In the genomic region with DNA sequence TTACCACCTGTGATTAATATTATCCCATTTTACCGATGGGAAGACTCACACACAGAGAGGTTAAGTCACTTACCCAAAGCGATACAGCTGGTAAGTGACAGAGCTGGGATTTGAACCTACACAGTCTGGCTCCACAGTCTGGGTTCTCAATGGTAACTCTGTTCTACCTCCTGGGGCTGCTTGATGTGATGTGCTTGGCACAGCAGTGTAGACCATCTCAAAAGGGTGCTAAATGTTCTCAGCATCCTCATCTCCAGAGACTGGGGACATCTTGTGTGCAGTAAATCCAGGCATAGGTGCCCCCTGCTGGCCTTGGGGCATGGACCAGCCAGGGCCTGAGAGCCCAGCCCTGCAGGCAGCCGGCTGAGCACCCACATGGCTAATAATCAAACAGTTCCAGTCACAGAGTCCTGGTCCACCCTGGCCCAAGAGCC, we compare ENCODE assay signal across 1 cellular context.
TF ChIP-seq lines count a peak whose summit lies in the region.

No MANE protein-coding gene starts in this region.

TF ChIP-seq in HepG2, 621 proteins besides CTCF, POLR2A, EP300 and RAD21 (continued from another document):
- TF ChIP-seq FOXK1 (CRISPR knock-in tag; IDR thresholded peaks at IDR 0.05; ENCODE audit: borderline replicate concordance, low read depth) (peak; percentile 18; the same call in 1 of the 2 replicates), THAP11 (CRISPR knock-in tag; IDR thresholded peaks at IDR 0.05) (peak; percentile 73), ZSCAN25 (CRISPR knock-in tag; IDR thresholded peaks at IDR 0.05) (peak; percentile 71; the same call in 1 of the 2 replicates), ZNF468 (CRISPR knock-in tag; IDR thresholded peaks at IDR 0.05) (no peak), ZNF3 (CRISPR knock-in tag; IDR thresholded peaks at IDR 0.05) (no peak), RFX5 (IDR thresholded peaks at IDR 0.05; ENCODE audit: low read depth, low read length) (no peak), RELA (CRISPR knock-in tag; IDR thresholded peaks at IDR 0.05) (0 out of 2 replicates have a peak, but pooled peaks have one; percentile 34), ZMAT3 (CRISPR knock-in tag; conservative IDR thresholded peaks at IDR 0.05) (no peak), ONECUT2 (CRISPR knock-in tag; IDR thresholded peaks at IDR 0.05) (no peak), ZNF12 (CRISPR knock-in tag; IDR thresholded peaks at IDR 0.05) (no peak), MBD4 (IDR thresholded peaks at IDR 0.05; ENCODE audit: borderline replicate concordance, low read length) (no peak), ZNF292 (CRISPR knock-in tag; IDR thresholded peaks at IDR 0.05; ENCODE audit: borderline replicate concordance, low read depth) (peak; percentile 31; the same call in 1 of the 2 replicates), ZFP1 (CRISPR knock-in tag; IDR thresholded peaks at IDR 0.05) (0 out of 2 replicates have a peak, but pooled peaks have one; percentile 30), HOXD1 (CRISPR knock-in tag; IDR thresholded peaks at IDR 0.05) (no peak), EEA1 (CRISPR knock-in tag; IDR thresholded peaks at IDR 0.05; ENCODE audit: borderline replicate concordance) (no peak), ZNF230 (CRISPR knock-in tag; IDR thresholded peaks at IDR 0.05) (peak; percentile 84), ZNF496 (CRISPR knock-in tag; IDR thresholded peaks at IDR 0.05; ENCODE audit: insufficient replicate concordance) (no peak), KLF6 (CRISPR knock-in tag; IDR thresholded peaks at IDR 0.05) (no peak), GABPB1 (CRISPR knock-in tag; IDR thresholded peaks at IDR 0.05) (0 out of 2 replicates have a peak, but pooled peaks have one; percentile 25), ZSCAN31 (CRISPR knock-in tag; IDR thresholded peaks at IDR 0.05; ENCODE audit: low read depth) (0 out of 2 replicates have a peak, but pooled peaks have one; percentile 45), ZNF296 (CRISPR knock-in tag; conservative IDR thresholded peaks at IDR 0.05) (no peak), ZNF180 (CRISPR knock-in tag; IDR thresholded peaks at IDR 0.05; ENCODE audit: borderline replicate concordance, low read depth) (no peak), GZF1 (CRISPR knock-in tag; IDR thresholded peaks at IDR 0.05) (no peak), RCOR2 (CRISPR knock-in tag; IDR thresholded peaks at IDR 0.05) (0 out of 2 replicates have a peak, but pooled peaks have one; percentile 44), SNAI1 (CRISPR knock-in tag; IDR thresholded peaks at IDR 0.05; ENCODE audit: borderline replicate concordance) (no peak), PHF8 (CRISPR knock-in tag; IDR thresholded peaks at IDR 0.05) (0 out of 2 replicates have a peak, but pooled peaks have one; percentile 33), HDAC1 (CRISPR knock-in tag; IDR thresholded peaks at IDR 0.05) (no peak; the same call in 1 of the 2 replicates), ETV6 (CRISPR knock-in tag; conservative IDR thresholded peaks at IDR 0.05) (no peak), MZF1 (CRISPR knock-in tag; IDR thresholded peaks at IDR 0.05; ENCODE audit: borderline replicate concordance) (no peak), CEBPB (IDR thresholded peaks at IDR 0.05; ENCODE audit: borderline replicate concordance, low read depth, low read length) (no peak), BCL6 (CRISPR knock-in tag; IDR thresholded peaks at IDR 0.05) (0 out of 2 replicates have a peak, but pooled peaks have one; percentile 30)
- TF ChIP-seq, protein P1, sequence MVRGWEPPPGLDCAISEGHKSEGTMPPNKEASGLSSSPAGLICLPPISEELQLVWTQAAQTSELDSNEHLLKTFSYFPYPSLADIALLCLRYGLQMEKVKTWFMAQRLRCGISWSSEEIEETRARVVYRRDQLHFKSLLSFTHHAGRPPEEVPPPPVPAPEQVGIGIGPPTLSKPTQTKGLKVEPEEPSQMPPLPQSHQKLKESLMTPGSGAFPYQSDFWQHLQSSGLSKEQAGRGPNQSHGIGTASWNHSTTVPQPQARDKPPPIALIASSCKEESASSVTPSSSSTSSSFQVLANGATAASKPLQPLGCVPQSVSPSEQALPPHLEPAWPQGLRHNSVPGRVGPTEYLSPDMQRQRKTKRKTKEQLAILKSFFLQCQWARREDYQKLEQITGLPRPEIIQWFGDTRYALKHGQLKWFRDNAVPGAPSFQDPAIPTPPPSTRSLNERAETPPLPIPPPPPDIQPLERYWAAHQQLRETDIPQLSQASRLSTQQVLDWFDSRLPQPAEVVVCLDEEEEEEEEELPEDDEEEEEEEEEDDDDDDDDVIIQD (CRISPR knock-in tag; IDR thresholded peaks at IDR 0.05; ENCODE audit: low read depth), result no peak
- TF ChIP-seq, protein P2, sequence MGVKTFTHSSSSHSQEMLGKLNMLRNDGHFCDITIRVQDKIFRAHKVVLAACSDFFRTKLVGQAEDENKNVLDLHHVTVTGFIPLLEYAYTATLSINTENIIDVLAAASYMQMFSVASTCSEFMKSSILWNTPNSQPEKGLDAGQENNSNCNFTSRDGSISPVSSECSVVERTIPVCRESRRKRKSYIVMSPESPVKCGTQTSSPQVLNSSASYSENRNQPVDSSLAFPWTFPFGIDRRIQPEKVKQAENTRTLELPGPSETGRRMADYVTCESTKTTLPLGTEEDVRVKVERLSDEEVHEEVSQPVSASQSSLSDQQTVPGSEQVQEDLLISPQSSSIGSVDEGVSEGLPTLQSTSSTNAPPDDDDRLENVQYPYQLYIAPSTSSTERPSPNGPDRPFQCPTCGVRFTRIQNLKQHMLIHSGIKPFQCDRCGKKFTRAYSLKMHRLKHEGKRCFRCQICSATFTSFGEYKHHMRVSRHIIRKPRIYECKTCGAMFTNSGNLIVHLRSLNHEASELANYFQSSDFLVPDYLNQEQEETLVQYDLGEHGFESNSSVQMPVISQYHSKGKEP (CRISPR knock-in tag; IDR thresholded peaks at IDR 0.05), result no peak
- TF ChIP-seq, protein P3, sequence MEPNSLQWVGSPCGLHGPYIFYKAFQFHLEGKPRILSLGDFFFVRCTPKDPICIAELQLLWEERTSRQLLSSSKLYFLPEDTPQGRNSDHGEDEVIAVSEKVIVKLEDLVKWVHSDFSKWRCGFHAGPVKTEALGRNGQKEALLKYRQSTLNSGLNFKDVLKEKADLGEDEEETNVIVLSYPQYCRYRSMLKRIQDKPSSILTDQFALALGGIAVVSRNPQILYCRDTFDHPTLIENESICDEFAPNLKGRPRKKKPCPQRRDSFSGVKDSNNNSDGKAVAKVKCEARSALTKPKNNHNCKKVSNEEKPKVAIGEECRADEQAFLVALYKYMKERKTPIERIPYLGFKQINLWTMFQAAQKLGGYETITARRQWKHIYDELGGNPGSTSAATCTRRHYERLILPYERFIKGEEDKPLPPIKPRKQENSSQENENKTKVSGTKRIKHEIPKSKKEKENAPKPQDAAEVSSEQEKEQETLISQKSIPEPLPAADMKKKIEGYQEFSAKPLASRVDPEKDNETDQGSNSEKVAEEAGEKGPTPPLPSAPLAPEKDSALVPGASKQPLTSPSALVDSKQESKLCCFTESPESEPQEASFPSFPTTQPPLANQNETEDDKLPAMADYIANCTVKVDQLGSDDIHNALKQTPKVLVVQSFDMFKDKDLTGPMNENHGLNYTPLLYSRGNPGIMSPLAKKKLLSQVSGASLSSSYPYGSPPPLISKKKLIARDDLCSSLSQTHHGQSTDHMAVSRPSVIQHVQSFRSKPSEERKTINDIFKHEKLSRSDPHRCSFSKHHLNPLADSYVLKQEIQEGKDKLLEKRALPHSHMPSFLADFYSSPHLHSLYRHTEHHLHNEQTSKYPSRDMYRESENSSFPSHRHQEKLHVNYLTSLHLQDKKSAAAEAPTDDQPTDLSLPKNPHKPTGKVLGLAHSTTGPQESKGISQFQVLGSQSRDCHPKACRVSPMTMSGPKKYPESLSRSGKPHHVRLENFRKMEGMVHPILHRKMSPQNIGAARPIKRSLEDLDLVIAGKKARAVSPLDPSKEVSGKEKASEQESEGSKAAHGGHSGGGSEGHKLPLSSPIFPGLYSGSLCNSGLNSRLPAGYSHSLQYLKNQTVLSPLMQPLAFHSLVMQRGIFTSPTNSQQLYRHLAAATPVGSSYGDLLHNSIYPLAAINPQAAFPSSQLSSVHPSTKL (CRISPR knock-in tag; IDR thresholded peaks at IDR 0.05), result peak; percentile 45; the same call in 1 of the 2 replicates
- TF ChIP-seq, protein P4, sequence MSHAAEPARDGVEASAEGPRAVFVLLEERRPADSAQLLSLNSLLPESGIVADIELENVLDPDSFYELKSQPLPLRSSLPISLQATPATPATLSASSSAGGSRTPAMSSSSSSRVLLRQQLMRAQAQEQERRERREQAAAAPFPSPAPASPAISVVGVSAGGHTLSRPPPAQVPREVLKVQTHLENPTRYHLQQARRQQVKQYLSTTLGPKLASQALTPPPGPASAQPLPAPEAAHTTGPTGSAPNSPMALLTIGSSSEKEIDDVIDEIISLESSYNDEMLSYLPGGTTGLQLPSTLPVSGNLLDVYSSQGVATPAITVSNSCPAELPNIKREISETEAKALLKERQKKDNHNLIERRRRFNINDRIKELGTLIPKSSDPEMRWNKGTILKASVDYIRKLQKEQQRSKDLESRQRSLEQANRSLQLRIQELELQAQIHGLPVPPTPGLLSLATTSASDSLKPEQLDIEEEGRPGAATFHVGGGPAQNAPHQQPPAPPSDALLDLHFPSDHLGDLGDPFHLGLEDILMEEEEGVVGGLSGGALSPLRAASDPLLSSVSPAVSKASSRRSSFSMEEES (CRISPR knock-in tag; IDR thresholded peaks at IDR 0.05), result no peak
- TF ChIP-seq, protein P5, sequence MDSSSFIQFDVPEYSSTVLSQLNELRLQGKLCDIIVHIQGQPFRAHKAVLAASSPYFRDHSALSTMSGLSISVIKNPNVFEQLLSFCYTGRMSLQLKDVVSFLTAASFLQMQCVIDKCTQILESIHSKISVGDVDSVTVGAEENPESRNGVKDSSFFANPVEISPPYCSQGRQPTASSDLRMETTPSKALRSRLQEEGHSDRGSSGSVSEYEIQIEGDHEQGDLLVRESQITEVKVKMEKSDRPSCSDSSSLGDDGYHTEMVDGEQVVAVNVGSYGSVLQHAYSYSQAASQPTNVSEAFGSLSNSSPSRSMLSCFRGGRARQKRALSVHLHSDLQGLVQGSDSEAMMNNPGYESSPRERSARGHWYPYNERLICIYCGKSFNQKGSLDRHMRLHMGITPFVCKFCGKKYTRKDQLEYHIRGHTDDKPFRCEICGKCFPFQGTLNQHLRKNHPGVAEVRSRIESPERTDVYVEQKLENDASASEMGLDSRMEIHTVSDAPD (CRISPR knock-in tag; IDR thresholded peaks at IDR 0.05), result no peak
- TF ChIP-seq, protein P6, sequence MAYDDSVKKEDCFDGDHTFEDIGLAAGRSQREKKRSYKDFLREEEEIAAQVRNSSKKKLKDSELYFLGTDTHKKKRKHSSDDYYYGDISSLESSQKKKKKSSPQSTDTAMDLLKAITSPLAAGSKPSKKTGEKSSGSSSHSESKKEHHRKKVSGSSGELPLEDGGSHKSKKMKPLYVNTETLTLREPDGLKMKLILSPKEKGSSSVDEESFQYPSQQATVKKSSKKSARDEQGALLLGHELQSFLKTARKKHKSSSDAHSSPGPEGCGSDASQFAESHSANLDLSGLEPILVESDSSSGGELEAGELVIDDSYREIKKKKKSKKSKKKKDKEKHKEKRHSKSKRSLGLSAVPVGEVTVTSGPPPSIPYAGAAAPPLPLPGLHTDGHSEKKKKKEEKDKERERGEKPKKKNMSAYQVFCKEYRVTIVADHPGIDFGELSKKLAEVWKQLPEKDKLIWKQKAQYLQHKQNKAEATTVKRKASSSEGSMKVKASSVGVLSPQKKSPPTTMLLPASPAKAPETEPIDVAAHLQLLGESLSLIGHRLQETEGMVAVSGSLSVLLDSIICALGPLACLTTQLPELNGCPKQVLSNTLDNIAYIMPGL (CRISPR knock-in tag; IDR thresholded peaks at IDR 0.05; ENCODE audit: borderline replicate concordance in 1 of 2, low read depth in 1 of 2), result peak; percentile 66; a peak in 3 of 4 replicates
- TF ChIP-seq, protein P7, sequence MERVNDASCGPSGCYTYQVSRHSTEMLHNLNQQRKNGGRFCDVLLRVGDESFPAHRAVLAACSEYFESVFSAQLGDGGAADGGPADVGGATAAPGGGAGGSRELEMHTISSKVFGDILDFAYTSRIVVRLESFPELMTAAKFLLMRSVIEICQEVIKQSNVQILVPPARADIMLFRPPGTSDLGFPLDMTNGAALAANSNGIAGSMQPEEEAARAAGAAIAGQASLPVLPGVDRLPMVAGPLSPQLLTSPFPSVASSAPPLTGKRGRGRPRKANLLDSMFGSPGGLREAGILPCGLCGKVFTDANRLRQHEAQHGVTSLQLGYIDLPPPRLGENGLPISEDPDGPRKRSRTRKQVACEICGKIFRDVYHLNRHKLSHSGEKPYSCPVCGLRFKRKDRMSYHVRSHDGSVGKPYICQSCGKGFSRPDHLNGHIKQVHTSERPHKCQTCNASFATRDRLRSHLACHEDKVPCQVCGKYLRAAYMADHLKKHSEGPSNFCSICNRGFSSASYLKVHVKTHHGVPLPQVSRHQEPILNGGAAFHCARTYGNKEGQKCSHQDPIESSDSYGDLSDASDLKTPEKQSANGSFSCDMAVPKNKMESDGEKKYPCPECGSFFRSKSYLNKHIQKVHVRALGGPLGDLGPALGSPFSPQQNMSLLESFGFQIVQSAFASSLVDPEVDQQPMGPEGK (CRISPR knock-in tag; IDR thresholded peaks at IDR 0.05), result peak; percentile 69
TF ChIP-seq in HepG2: peak in this region for 113.
